ENCODE assay signal across 13 cellular contexts in genomic region chr2:200742426-200742825, GRCh38.
DNase-seq lines count a peak whose midpoint lies in the region; ATAC-seq, FAIRE-seq and TF ChIP-seq lines count a peak whose summit lies in the region.
"Had no signal": no experiment of that assay in that cellular context is flagged by ENCODE, and none has a peak within 500 bp of the region (broad histone marks: within the 10 kb centered on the region; RNA-seq: fewer than 3 reads in every experiment).

No MANE protein-coding gene starts in this region.

- no peaks in the 10 kb centered on the region for H3K36me3 Mint-ChIP-seq in activated naive CD4-positive, alpha-beta T cell treated with anti-CD3 and anti-CD28 coated beads for 36 hours (ENCODE audit: low read depth)
- H3K36me3 Mint-ChIP-seq: activated naive CD4-positive, alpha-beta T cell treated with anti-CD3 and anti-CD28 coated beads, Interleukin-2, amount 10 ng/mL, durations not matched to agents 7 days and 5 days had no signal

- peaks cover 3% of the 10 kb centered on the region for H3K27me3 Mint-ChIP-seq in activated naive CD4-positive, alpha-beta T cell treated with anti-CD3 and anti-CD28 coated beads for 36 hours (ENCODE audit: low read depth)

- H3K4me3 Mint-ChIP-seq in activated naive CD4-positive, alpha-beta T cell treated with anti-CD3 and anti-CD28 coated beads for 36 hours, result no peak overlapping the region
- H3K4me3 Mint-ChIP-seq: activated naive CD4-positive, alpha-beta T cell treated with anti-CD3 and anti-CD28 coated beads, Interleukin-2, amount 10 ng/mL, durations not matched to agents 7 days and 5 days had no signal

- H3K27me3 ChIP-seq in right cardiac atrium (ENCODE audit: control insufficient read depth, insufficient read depth), result no peaks in the 10 kb centered on the region

- no peak for TF ChIP-seq POLR2A in GM12891 (IDR thresholded peaks at IDR 0.05; ENCODE audit: low read depth, low read length)

- no peaks in the 10 kb centered on the region for H3K4me1 Mint-ChIP-seq in activated naive CD4-positive, alpha-beta T cell treated with anti-CD3 and anti-CD28 coated beads for 36 hours (ENCODE audit: low read depth)
- H3K4me1 Mint-ChIP-seq: activated naive CD4-positive, alpha-beta T cell treated with anti-CD3 and anti-CD28 coated beads, Interleukin-2, amount 10 ng/mL, durations not matched to agents 7 days and 5 days had no signal

- FAIRE-seq in GM12891 (lab: Jason Lieb, UNC), result no peak

- WGBS in right cardiac atrium, result 39% methylated on average over 5 of the region's 5 CpGs

- H3K9me3 Mint-ChIP-seq in activated naive CD4-positive, alpha-beta T cell treated with anti-CD3 and anti-CD28 coated beads for 36 hours, result no peaks in the 10 kb centered on the region
- H3K9me3 Mint-ChIP-seq: activated naive CD4-positive, alpha-beta T cell treated with anti-CD3 and anti-CD28 coated beads, Interleukin-2, amount 10 ng/mL, durations not matched to agents 7 days and 5 days had no signal

- ATAC-seq in right cardiac atrium (peak; percentile 94 to 96), GM19452 (IDR thresholded peaks at IDR 0.05; ENCODE audit: unreplicated experiment) (no peak), HG03354 (IDR thresholded peaks at IDR 0.05; ENCODE audit: poor library complexity, severe bottlenecking, unreplicated experiment) (no peak)
- ATAC-seq: SK-N-SH treated with all-trans-retinoic acid at 6 μM for 48 hours had no signal

- H3K4me1 ChIP-seq in right cardiac atrium (ENCODE audit: control insufficient read depth, insufficient read depth, low read length), result peaks cover 17% of the 10 kb centered on the region

- CTCF ChIA-PET in activated naive CD4-positive, alpha-beta T cell treated with anti-CD3 and anti-CD28 coated beads for 36 hours (lab: Charles Lee), result no interaction called here

- TF ChIP-seq CTCF in AG10803 (conservative IDR thresholded peaks at IDR 0.05; ENCODE audit: low read length) (no peak), choroid plexus epithelial cell (conservative IDR thresholded peaks at IDR 0.05; ENCODE audit: low read depth, low read length) (no peak)

- H3K4me3 ChIP-seq in AG10803 (ENCODE audit: low read length) (no peak overlapping the region), choroid plexus epithelial cell (ENCODE audit: low read depth, low read length) (no peak overlapping the region), right cardiac atrium (ENCODE audit: low read length) (no peak overlapping the region)

- intact Hi-C loops in right cardiac atrium (cut with DNase I), result no loop called here
- intact Hi-C loops in activated naive CD4-positive, alpha-beta T cell treated with anti-CD3 and anti-CD28 coated beads for 36 hours (cut with micrococcal nuclease), result no loop called here

- DNase-seq in AG10803 (ENCODE audit: low read depth) (peak; percentile 81), choroid plexus epithelial cell (ENCODE audit: low read depth) (peak; percentile 69), right cardiac atrium (peak; percentile 88 to 94 (median 91)), pulmonary artery endothelial cell (ENCODE audit: low read depth, low spot score) (peak; percentile 47), GM12891 (ENCODE audit: insufficient read length, low spot score) (no peak)
- no peak for DNase-seq in activated naive CD4-positive, alpha-beta T cell treated with anti-CD3 and anti-CD28 coated beads for 36 hours
- DNase-seq: activated CD4-positive, CD25-positive, alpha-beta regulatory T cell treated with anti-CD3 and anti-CD28 coated beads, Interleukin-2, amount 50 U/mL, for 72 hours; activated naive CD4-positive, alpha-beta T cell treated with anti-CD3 and anti-CD28 coated beads, Interleukin-2, amount 10 ng/mL, durations not matched to agents 7 days and 5 days; NCI-H1417 treated with DMSO at 0.1 percent for 48 hours; NCI-H82 had no signal

- no peaks in the 10 kb centered on the region for H3K9me3 ChIP-seq in right cardiac atrium (ENCODE audit: control insufficient read depth, low read length)

- peak overlapping the region; percentile 90 for H3K27ac ChIP-seq in right cardiac atrium (ENCODE audit: low read length)

- H3K27ac Mint-ChIP-seq in activated naive CD4-positive, alpha-beta T cell treated with anti-CD3 and anti-CD28 coated beads for 36 hours, result no peak overlapping the region

TF ChIP-seq in GM12891, 5 proteins besides CTCF, POLR2A, EP300 and RAD21:
- no peak for TF ChIP-seq SPI1 (IDR thresholded peaks at IDR 0.05; ENCODE audit: low read depth, low read length)
- TF ChIP-seq POLR2AphosphoS5 (IDR thresholded peaks at IDR 0.05; ENCODE audit: low read depth, low read length), result no peak
- no peak for TF ChIP-seq POU2F2 (IDR thresholded peaks at IDR 0.05; ENCODE audit: low read depth, low read length)
- no peak for TF ChIP-seq PAX5 (IDR thresholded peaks at IDR 0.05; ENCODE audit: insufficient read depth, low read length, severe bottlenecking)
- no peak for TF ChIP-seq TAF1 (IDR thresholded peaks at IDR 0.05; ENCODE audit: low read depth, low read length)

Comparison
In these comparisons a context has a peak if more than half of its experiments do, and no peak if none do; other contexts are left out.
1. DNase-seq: peak in AG10803 (single experiment), choroid plexus epithelial cell (single experiment), right cardiac atrium (3 of 3) and pulmonary artery endothelial cell (single experiment); none in activated naive CD4-positive, alpha-beta T cell treated with anti-CD3 and anti-CD28 coated beads for 36 hours (single experiment) and GM12891 (single experiment).
2. ATAC-seq: peak in right cardiac atrium (2 of 2); none in GM19452 (single experiment) and HG03354 (single experiment).